In genomic region chr3:11908981-11909698, GRCh38 we compare ENCODE assay signal across 1 cellular context.
TF ChIP-seq lines count a peak whose summit lies in the region.

No MANE protein-coding gene starts in this region.

TF ChIP-seq in IMR-90, 13 proteins besides CTCF, POLR2A, EP300 and RAD21 (continued from another document):
- TF ChIP-seq USF2 (IDR thresholded peaks at IDR 0.05; ENCODE audit: low read depth, low read length) (no peak), MAFK (IDR thresholded peaks at IDR 0.05; ENCODE audit: low read depth, low read length) (no peak), RFX5 (IDR thresholded peaks at IDR 0.05; ENCODE audit: low read depth, low read length) (no peak), FOS (IDR thresholded peaks at IDR 0.05; ENCODE audit: low read depth, low read length) (no peak), NFE2L2 (IDR thresholded peaks at IDR 0.05; ENCODE audit: low read depth, low read length) (no peak), ELK1 (IDR thresholded peaks at IDR 0.05; ENCODE audit: borderline replicate concordance, low read depth, low read length) (no peak), MAZ (IDR thresholded peaks at IDR 0.05; ENCODE audit: borderline replicate concordance, low read depth, low read length) (no peak), CHD1 (IDR thresholded peaks at IDR 0.05; ENCODE audit: low read depth, low read length) (no peak), CEBPB (IDR thresholded peaks at IDR 0.05; ENCODE audit: low read depth, low read length) (no peak)
TF ChIP-seq in IMR-90: peak in this region for 0.
